ENCODE assay signal across 14 cellular contexts in genomic region chr16:57416084-57416483, GRCh38. TPM values are rescaled to one million over a fixed set of nuclear protein-coding genes. Genes with fewer than 3 reads are reported as not detected.
DNase-seq lines count a peak whose midpoint lies in the region; ATAC-seq and TF ChIP-seq lines count a peak whose summit lies in the region.
"Had no signal": no experiment of that assay in that cellular context is flagged by ENCODE, and none has a peak within 500 bp of the region (broad histone marks: within the 10 kb centered on the region; RNA-seq: fewer than 3 reads in every experiment).

No MANE protein-coding gene starts in this region.

- H3K36me3 ChIP-seq in OCI-LY3 (replicated peaks; ENCODE audit: low read depth, low read length) (no peaks in the 10 kb centered on the region), hepatocyte (replicated peaks; ENCODE audit: insufficient read depth, low read depth) (no peaks in the 10 kb centered on the region), sigmoid colon (no peaks in the 10 kb centered on the region)
- H3K36me3 ChIP-seq: transverse colon had no signal

- H4K20me1 ChIP-seq in OCI-LY3 (ENCODE audit: insufficient read depth, low read length) (no peaks in the 10 kb centered on the region), hepatocyte (ENCODE audit: insufficient read depth, poor library complexity, severe bottlenecking) (no peaks in the 10 kb centered on the region)

- H3K4me2 ChIP-seq in OCI-LY3 (ENCODE audit: low read length) (peak overlapping the region; percentile 92), hepatocyte (no peak overlapping the region)

- peak overlapping the region; percentile 41; the same call in 1 of the 2 replicates for H2AFZ ChIP-seq in OCI-LY3 (ENCODE audit: low read depth, low read length)
- H2AFZ ChIP-seq in hepatocyte = peak overlapping the region; percentile 94

- H3K4me1 ChIP-seq in OCI-LY3 (ENCODE audit: low read length) = peaks cover 80% of the 10 kb centered on the region
- H3K4me1 ChIP-seq in hepatocyte (ENCODE audit: insufficient read depth) = peaks cover 11% of the 10 kb centered on the region
- peaks cover 0 to 28% (median 20%) of the 10 kb centered on the region in 4 donors for H3K4me1 ChIP-seq in sigmoid colon

- H3K4me3 ChIP-seq in OCI-LY3 (ENCODE audit: low read length) (peak overlapping the region; percentile 71; the same call in 1 of the 2 replicates), hepatocyte (no peak overlapping the region), sigmoid colon (no peak overlapping the region)

- H3K9me3 ChIP-seq in OCI-LY3 (ENCODE audit: insufficient read depth, low read length) (no peaks in the 10 kb centered on the region), hepatocyte (ENCODE audit: low read depth) (no peaks in the 10 kb centered on the region), sigmoid colon (no peaks in the 10 kb centered on the region)
- H3K9me3 ChIP-seq: transverse colon had no signal

- H3K27ac ChIP-seq in OCI-LY3 (ENCODE audit: low read length) (peak overlapping the region; percentile 68; the same call in 1 of the 2 replicates), hepatocyte (no peak overlapping the region), sigmoid colon (no peak overlapping the region)

- no peak for TF ChIP-seq POLR2A in sigmoid colon (IDR thresholded peaks at IDR 0.05)

- intact Hi-C loops in sigmoid colon (cut with DNase I) = loop anchor here (5.0 kb wide), 1 partner anchor 334 kb away; no protein-coding TSS in a partner anchor

- WGBS in hepatocyte (ENCODE audit: low lambda C conversion rate, missing lambda C conversion rate) = 92% methylated on average over 9 of the region's 16 CpGs
- whole genome bisulfite sequencing in sigmoid colon, 2 donors = 87 to 90% methylated on average over 16 of the region's 16 CpGs

- no peaks in the 10 kb centered on the region for H3K27me3 ChIP-seq in OCI-LY3 (ENCODE audit: low read depth, low read length)
- no peaks in the 10 kb centered on the region for H3K27me3 ChIP-seq in hepatocyte
- no peaks in the 10 kb centered on the region for H3K27me3 ChIP-seq in sigmoid colon
- H3K27me3 ChIP-seq: transverse colon had no signal

- DNase-seq in hepatocyte (ENCODE audit: low spot score) (no peak), sigmoid colon (peak; percentile 65), A172 (ENCODE audit: low spot score) (no peak)
- DNase-seq: activated CD4-positive, alpha-beta T cell treated with anti-CD3 and anti-CD28 coated beads, Interleukin-2, amount 50 U/mL, for 4 hours; CD4-positive, CD25-positive, alpha-beta regulatory T cell; NCI-H1105; NK-92 treated with Interleukin-12 subunit alpha and Interleukin-12 subunit beta, amount 100 ng/mL, for 24 hours; transverse colon had no signal

- TF ChIP-seq CTCF in OCI-LY3 (IDR thresholded peaks at IDR 0.05; ENCODE audit: low read depth, low read length) (no peak), hepatocyte (IDR thresholded peaks at IDR 0.05; ENCODE audit: poor library complexity) (no peak), sigmoid colon (IDR thresholded peaks at IDR 0.05) (no peak)

- ATAC-seq in HG03039 (IDR thresholded peaks at IDR 0.05; ENCODE audit: unreplicated experiment) = no peak

- no peak for TF ChIP-seq EP300 in sigmoid colon (IDR thresholded peaks at IDR 0.05)

- H3K79me2 ChIP-seq in OCI-LY3 (ENCODE audit: low read length) = no peaks in the 10 kb centered on the region
- no peaks in the 10 kb centered on the region for H3K79me2 ChIP-seq in hepatocyte

- no peaks in the 10 kb centered on the region for H3K9me2 ChIP-seq in hepatocyte (replicated peaks; ENCODE audit: insufficient read depth)

- peak overlapping the region; percentile 85 for H3K9ac ChIP-seq in OCI-LY3 (ENCODE audit: low read length)

RNA-seq across cellular contexts. Expression of gene CCL17, which starts 11.5 kb away (rescaled TPM):
- total RNA-seq in hepatocyte = not detected in 2 replicates
- polyA plus RNA-seq in hepatocyte = not detected in 2 replicates
- not detected for total RNA-seq in sigmoid colon
- 1 to 10 TPM in 1 of 3 donors, not detected in 2; 7.6 TPM for polyA plus RNA-seq in sigmoid colon
- total RNA-seq in A172 (2014; rRNA removed; shearing (Covaris generic)) = 3.4 and 14.2 TPM in 2 replicates
- total RNA-seq: CD4-positive, CD25-positive, alpha-beta regulatory T cell; left colon; myocyte had no signal
- polyA plus RNA-seq: aorta; CD4-positive, CD25-positive, alpha-beta regulatory T cell had no signal

RNA-seq across cellular contexts. Expression of gene CIAPIN1, which starts 31.1 kb away (rescaled TPM):
- total RNA-seq in hepatocyte (53.1 and 54.2 TPM in 2 replicates), sigmoid colon (10 to 100 TPM; 17.1 to 22.5 (median 20.1) TPM)
- polyA plus RNA-seq in hepatocyte (53.7 and 56.1 TPM in 2 replicates), sigmoid colon (10 to 100 TPM; 34.8 to 46.2 (median 45.2) TPM)
- total RNA-seq in A172 (2014; rRNA removed; shearing (Covaris generic)) = 102 and 110 TPM in 2 replicates

RNA-seq across cellular contexts. Expression of gene COQ9, which starts 31.2 kb away (rescaled TPM):
- total RNA-seq in hepatocyte (57.1 and 61.9 TPM in 2 replicates), sigmoid colon (10 to 100 TPM; 61.4 to 74.5 (median 71.3) TPM)
- polyA plus RNA-seq in hepatocyte (63.2 and 81.5 TPM in 2 replicates), sigmoid colon (100 to 1,000 TPM in 2 of 3 donors, 10 to 100 TPM in 1; 91.6 to 154 (median 123) TPM)
- 78.9 and 85.6 TPM in 2 replicates for total RNA-seq in A172 (2014; rRNA removed; shearing (Covaris generic))

RNA-seq across cellular contexts. Expression of gene CX3CL1, which starts 43.8 kb away (rescaled TPM):
- total RNA-seq in hepatocyte = 8.5 and 9.4 TPM in 2 replicates
- polyA plus RNA-seq in hepatocyte = 4.6 and 6.6 TPM in 2 replicates
- total RNA-seq in sigmoid colon = 10 to 100 TPM in 1 of 4 donors, 1 to 10 TPM in 3; 3.5 to 18.6 (median 6.7) TPM
- polyA plus RNA-seq in sigmoid colon = 10 to 100 TPM in 1 of 3 donors, under 1 TPM in 2; 0.23 to 11.1 (median 0.60) TPM
- 0.79 and 0.88 TPM in 2 replicates for total RNA-seq in A172 (2014; rRNA removed; shearing (Covaris generic))
- total RNA-seq: activated T-helper 2 cell treated with anti-CD3 and anti-CD28 coated beads, Interferon-gamma antibody, Interleukin-2, Interleukin-4, amounts not matched to agents 10 μg/mL and 5 μg/mL and 100 μg/mL, durations not matched to agents 14 hours and 24 hours and 36 hours; myocyte had no signal
- polyA plus RNA-seq: CD4-positive, CD25-positive, alpha-beta regulatory T cell had no signal

RNA-seq across cellular contexts. Expression of gene POLR2C, which starts 46.4 kb away (rescaled TPM):
- 92.5 and 101 TPM in 2 replicates for total RNA-seq in hepatocyte
- polyA plus RNA-seq in hepatocyte = 49.0 and 56.6 TPM in 2 replicates
- 100 to 1,000 TPM in 2 of 4 donors, 10 to 100 TPM in 2; 60.7 to 141 (median 101) TPM for total RNA-seq in sigmoid colon
- 10 to 100 TPM; 52.3 to 77.7 (median 60.1) TPM for polyA plus RNA-seq in sigmoid colon
- total RNA-seq in A172 (2014; rRNA removed; shearing (Covaris generic)) = 141 and 174 TPM in 2 replicates
